1 cellular context compared by ENCODE assay signal in the genomic region with DNA sequence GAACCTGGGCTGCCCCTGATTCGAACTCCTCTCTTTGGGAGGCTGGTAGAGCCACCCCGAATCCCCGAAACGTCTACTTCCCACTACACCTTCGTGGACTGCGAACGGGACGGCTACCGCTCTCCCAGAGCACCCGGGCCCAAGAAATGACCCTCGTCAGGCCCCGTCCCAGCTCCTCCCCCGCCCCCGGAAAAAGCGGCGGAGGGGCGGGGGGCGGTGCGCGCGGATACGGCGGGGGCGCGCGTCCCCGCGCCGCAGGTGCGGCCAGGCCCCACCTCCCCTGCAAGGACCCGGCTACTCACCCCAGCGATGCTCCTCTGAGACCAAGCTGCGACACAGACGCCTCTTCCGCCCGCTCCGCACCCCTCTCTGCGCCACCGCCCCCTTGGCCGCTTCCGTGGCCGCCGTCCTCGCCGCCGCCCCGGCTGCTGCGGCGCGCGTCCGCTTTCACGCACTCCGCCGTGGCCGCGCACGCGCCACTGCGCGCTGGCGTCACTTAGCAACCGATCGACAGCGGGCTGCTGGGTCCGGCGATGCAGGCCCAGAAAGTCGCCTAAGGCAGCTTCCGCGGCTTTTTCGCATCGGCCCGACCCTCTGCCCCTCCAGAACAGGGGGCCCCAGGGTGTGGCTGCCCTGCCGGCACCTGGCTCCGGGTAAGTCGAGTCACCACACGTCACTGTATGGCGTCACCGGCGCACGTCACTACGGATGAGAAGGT.
TF ChIP-seq lines count a peak whose summit lies in the region.

A gene (minus strand): TSS at position 432 of the 718 bp plus-strand sequence.

TF ChIP-seq in K562, 482 proteins besides CTCF, POLR2A, EP300 and RAD21 (continued from another document and continues in another):
- TF ChIP-seq, protein P1, sequence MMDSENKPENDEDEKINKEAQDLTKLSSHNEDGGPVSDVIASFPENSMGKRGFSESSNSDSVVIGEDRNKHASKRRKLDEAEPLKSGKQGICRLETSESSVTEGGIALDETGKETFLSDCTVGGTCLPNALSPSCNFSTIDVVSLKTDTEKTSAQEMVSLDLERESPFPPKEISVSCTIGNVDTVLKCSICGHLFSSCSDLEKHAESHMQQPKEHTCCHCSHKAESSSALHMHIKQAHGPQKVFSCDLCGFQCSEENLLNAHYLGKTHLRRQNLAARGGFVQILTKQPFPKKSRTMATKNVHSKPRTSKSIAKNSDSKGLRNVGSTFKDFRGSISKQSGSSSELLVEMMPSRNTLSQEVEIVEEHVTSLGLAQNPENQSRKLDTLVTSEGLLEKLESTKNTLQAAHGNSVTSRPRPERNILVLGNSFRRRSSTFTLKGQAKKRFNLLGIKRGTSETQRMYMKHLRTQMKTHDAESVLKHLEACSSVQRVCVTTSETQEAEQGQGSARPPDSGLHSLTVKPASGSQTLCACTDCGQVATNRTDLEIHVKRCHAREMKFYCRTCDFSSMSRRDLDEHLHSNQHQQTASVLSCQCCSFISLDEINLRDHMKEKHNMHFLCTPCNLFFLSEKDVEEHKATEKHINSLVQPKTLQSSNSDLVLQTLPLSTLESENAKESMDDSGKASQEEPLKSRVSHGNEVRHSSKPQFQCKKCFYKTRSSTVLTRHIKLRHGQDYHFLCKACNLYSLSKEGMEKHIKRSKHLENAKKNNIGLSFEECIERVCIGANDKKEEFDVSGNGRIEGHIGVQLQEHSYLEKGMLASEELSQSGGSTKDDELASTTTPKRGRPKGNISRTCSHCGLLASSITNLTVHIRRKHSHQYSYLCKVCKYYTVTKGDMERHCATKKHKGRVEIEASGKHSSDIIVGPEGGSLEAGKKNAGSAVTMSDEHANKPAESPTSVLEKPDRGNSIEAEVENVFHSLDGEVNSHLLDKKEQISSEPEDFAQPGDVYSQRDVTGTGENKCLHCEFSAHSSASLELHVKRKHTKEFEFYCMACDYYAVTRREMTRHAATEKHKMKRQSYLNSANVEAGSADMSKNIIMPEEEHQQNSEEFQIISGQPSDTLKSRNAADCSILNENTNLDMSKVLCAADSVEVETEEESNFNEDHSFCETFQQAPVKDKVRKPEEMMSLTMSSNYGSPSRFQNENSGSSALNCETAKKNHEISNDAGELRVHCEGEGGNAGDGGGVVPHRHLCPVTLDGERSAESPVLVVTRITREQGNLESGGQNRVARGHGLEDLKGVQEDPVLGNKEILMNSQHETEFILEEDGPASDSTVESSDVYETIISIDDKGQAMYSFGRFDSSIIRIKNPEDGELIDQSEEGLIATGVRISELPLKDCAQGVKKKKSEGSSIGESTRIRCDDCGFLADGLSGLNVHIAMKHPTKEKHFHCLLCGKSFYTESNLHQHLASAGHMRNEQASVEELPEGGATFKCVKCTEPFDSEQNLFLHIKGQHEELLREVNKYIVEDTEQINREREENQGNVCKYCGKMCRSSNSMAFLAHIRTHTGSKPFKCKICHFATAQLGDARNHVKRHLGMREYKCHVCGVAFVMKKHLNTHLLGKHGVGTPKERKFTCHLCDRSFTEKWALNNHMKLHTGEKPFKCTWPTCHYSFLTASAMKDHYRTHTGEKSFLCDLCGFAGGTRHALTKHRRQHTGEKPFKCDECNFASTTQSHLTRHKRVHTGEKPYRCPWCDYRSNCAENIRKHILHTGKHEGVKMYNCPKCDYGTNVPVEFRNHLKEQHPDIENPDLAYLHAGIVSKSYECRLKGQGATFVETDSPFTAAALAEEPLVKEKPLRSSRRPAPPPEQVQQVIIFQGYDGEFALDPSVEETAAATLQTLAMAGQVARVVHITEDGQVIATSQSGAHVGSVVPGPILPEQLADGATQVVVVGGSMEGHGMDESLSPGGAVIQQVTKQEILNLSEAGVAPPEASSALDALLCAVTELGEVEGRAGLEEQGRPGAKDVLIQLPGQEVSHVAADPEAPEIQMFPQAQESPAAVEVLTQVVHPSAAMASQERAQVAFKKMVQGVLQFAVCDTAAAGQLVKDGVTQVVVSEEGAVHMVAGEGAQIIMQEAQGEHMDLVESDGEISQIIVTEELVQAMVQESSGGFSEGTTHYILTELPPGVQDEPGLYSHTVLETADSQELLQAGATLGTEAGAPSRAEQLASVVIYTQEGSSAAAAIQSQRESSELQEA (IDR thresholded peaks at IDR 0.05; ENCODE audit: low read depth), result peak; percentile 91
- no peak for TF ChIP-seq POU5F1 (IDR thresholded peaks at IDR 0.05; ENCODE audit: borderline replicate concordance, low read depth, low read length, partially characterized antibody)
- TF ChIP-seq, protein P2, sequence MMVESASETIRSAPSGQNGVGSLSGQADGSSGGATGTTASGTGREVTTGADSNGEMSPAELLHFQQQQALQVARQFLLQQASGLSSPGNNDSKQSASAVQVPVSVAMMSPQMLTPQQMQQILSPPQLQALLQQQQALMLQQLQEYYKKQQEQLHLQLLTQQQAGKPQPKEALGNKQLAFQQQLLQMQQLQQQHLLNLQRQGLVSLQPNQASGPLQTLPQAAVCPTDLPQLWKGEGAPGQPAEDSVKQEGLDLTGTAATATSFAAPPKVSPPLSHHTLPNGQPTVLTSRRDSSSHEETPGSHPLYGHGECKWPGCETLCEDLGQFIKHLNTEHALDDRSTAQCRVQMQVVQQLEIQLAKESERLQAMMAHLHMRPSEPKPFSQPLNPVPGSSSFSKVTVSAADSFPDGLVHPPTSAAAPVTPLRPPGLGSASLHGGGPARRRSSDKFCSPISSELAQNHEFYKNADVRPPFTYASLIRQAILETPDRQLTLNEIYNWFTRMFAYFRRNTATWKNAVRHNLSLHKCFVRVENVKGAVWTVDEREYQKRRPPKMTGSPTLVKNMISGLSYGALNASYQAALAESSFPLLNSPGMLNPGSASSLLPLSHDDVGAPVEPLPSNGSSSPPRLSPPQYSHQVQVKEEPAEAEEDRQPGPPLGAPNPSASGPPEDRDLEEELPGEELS (CRISPR knock-in tag; IDR thresholded peaks at IDR 0.05; ENCODE audit: borderline replicate concordance), result no peak
- TF ChIP-seq HMG20A (CRISPR knock-in tag; conservative IDR thresholded peaks at IDR 0.05), result no peak
- TF ChIP-seq SREBF1 (IDR thresholded peaks at IDR 0.05; ENCODE audit: borderline replicate concordance, low read depth, low read length), result no peak
- TF ChIP-seq SMAD3 (CRISPR knock-in tag; conservative IDR thresholded peaks at IDR 0.05), result no peak
- no peak for TF ChIP-seq ZNF778 (CRISPR knock-in tag; IDR thresholded peaks at IDR 0.05)
- TF ChIP-seq, protein P3, sequence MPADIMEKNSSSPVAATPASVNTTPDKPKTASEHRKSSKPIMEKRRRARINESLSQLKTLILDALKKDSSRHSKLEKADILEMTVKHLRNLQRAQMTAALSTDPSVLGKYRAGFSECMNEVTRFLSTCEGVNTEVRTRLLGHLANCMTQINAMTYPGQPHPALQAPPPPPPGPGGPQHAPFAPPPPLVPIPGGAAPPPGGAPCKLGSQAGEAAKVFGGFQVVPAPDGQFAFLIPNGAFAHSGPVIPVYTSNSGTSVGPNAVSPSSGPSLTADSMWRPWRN (IDR thresholded peaks at IDR 0.05; ENCODE audit: low read depth), result no peak
- TF ChIP-seq, protein P4, sequence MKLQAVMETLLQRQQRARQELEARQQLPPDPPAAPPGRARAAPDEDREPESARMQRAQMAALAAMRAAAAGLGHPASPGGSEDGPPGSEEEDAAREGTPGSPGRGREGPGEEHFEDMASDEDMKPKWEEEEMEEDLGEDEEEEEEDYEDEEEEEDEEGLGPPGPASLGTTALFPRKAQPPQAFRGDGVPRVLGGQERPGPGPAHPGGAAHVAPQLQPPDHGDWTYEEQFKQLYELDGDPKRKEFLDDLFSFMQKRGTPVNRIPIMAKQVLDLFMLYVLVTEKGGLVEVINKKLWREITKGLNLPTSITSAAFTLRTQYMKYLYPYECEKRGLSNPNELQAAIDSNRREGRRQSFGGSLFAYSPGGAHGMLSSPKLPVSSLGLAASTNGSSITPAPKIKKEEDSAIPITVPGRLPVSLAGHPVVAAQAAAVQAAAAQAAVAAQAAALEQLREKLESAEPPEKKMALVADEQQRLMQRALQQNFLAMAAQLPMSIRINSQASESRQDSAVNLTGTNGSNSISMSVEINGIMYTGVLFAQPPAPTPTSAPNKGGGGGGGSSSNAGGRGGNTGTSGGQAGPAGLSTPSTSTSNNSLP (IDR thresholded peaks at IDR 0.05; ENCODE audit: borderline replicate concordance, low read depth, low read length), result no peak
- TF ChIP-seq EGR1 (conservative IDR thresholded peaks at IDR 0.05), result peak; percentile 65
- TF ChIP-seq, protein P5, sequence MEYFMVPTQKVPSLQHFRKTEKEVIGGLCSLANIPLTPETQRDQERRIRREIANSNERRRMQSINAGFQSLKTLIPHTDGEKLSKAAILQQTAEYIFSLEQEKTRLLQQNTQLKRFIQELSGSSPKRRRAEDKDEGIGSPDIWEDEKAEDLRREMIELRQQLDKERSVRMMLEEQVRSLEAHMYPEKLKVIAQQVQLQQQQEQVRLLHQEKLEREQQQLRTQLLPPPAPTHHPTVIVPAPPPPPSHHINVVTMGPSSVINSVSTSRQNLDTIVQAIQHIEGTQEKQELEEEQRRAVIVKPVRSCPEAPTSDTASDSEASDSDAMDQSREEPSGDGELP (CRISPR knock-in tag; IDR thresholded peaks at IDR 0.05; ENCODE audit: borderline replicate concordance), result peak; percentile 36; the same call in 1 of the 2 replicates
- no peak for TF ChIP-seq RCOR1 (IDR thresholded peaks at IDR 0.05; ENCODE audit: borderline replicate concordance in 1 of 2, low read depth in 2 of 2, low read length in 2 of 2)
- TF ChIP-seq ZNF707 (CRISPR knock-in tag; conservative IDR thresholded peaks at IDR 0.05), result no peak
- peak; percentile 72 for TF ChIP-seq ZNF12 (CRISPR knock-in tag; IDR thresholded peaks at IDR 0.05)
- TF ChIP-seq MCM5 (IDR thresholded peaks at IDR 0.05; ENCODE audit: low read depth), result no peak
- TF ChIP-seq, protein P6, sequence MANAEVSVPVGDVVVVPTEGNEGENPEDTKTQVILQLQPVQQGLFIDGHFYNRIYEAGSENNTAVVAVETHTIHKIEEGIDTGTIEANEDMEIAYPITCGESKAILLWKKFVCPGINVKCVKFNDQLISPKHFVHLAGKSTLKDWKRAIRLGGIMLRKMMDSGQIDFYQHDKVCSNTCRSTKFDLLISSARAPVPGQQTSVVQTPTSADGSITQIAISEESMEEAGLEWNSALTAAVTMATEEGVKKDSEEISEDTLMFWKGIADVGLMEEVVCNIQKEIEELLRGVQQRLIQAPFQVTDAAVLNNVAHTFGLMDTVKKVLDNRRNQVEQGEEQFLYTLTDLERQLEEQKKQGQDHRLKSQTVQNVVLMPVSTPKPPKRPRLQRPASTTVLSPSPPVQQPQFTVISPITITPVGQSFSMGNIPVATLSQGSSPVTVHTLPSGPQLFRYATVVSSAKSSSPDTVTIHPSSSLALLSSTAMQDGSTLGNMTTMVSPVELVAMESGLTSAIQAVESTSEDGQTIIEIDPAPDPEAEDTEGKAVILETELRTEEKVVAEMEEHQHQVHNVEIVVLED (CRISPR knock-in tag; IDR thresholded peaks at IDR 0.05), result peak; percentile 96
- TF ChIP-seq, protein P7, sequence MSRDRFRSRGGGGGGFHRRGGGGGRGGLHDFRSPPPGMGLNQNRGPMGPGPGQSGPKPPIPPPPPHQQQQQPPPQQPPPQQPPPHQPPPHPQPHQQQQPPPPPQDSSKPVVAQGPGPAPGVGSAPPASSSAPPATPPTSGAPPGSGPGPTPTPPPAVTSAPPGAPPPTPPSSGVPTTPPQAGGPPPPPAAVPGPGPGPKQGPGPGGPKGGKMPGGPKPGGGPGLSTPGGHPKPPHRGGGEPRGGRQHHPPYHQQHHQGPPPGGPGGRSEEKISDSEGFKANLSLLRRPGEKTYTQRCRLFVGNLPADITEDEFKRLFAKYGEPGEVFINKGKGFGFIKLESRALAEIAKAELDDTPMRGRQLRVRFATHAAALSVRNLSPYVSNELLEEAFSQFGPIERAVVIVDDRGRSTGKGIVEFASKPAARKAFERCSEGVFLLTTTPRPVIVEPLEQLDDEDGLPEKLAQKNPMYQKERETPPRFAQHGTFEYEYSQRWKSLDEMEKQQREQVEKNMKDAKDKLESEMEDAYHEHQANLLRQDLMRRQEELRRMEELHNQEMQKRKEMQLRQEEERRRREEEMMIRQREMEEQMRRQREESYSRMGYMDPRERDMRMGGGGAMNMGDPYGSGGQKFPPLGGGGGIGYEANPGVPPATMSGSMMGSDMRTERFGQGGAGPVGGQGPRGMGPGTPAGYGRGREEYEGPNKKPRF (IDR thresholded peaks at IDR 0.05; ENCODE audit: low read depth, low read length), result no peak
- TF ChIP-seq, protein P8, sequence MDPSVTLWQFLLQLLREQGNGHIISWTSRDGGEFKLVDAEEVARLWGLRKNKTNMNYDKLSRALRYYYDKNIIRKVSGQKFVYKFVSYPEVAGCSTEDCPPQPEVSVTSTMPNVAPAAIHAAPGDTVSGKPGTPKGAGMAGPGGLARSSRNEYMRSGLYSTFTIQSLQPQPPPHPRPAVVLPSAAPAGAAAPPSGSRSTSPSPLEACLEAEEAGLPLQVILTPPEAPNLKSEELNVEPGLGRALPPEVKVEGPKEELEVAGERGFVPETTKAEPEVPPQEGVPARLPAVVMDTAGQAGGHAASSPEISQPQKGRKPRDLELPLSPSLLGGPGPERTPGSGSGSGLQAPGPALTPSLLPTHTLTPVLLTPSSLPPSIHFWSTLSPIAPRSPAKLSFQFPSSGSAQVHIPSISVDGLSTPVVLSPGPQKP (CRISPR knock-in tag; IDR thresholded peaks at IDR 0.05), result no peak
- no peak for TF ChIP-seq ZNF146 (CRISPR knock-in tag; IDR thresholded peaks at IDR 0.05; ENCODE audit: unreplicated experiment)
- TF ChIP-seq ADNP (tag; IDR thresholded peaks at IDR 0.05), result no peak
- no peak for TF ChIP-seq ASH1L (IDR thresholded peaks at IDR 0.05; ENCODE audit: borderline replicate concordance, low read depth, partially characterized antibody)
- TF ChIP-seq, protein P9, sequence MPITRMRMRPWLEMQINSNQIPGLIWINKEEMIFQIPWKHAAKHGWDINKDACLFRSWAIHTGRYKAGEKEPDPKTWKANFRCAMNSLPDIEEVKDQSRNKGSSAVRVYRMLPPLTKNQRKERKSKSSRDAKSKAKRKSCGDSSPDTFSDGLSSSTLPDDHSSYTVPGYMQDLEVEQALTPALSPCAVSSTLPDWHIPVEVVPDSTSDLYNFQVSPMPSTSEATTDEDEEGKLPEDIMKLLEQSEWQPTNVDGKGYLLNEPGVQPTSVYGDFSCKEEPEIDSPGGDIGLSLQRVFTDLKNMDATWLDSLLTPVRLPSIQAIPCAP (CRISPR knock-in tag; IDR thresholded peaks at IDR 0.05; ENCODE audit: borderline replicate concordance), result no peak
- TF ChIP-seq, protein P10, sequence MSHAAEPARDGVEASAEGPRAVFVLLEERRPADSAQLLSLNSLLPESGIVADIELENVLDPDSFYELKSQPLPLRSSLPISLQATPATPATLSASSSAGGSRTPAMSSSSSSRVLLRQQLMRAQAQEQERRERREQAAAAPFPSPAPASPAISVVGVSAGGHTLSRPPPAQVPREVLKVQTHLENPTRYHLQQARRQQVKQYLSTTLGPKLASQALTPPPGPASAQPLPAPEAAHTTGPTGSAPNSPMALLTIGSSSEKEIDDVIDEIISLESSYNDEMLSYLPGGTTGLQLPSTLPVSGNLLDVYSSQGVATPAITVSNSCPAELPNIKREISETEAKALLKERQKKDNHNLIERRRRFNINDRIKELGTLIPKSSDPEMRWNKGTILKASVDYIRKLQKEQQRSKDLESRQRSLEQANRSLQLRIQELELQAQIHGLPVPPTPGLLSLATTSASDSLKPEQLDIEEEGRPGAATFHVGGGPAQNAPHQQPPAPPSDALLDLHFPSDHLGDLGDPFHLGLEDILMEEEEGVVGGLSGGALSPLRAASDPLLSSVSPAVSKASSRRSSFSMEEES (CRISPR knock-in tag; IDR thresholded peaks at IDR 0.05), result no peak
- TF ChIP-seq ZNF695 (CRISPR knock-in tag; IDR thresholded peaks at IDR 0.05), result no peak
- TF ChIP-seq GATAD2A (IDR thresholded peaks at IDR 0.05), result no peak
- peak; percentile 76; the same call in 1 of the 2 replicates for TF ChIP-seq ZNF644 (tag; IDR thresholded peaks at IDR 0.05; ENCODE audit: low read depth)
- no peak for TF ChIP-seq FOXA3 (CRISPR knock-in tag; conservative IDR thresholded peaks at IDR 0.05 in 1 of 2, IDR thresholded peaks at IDR 0.05 in 1 of 2)
- TF ChIP-seq ERF (CRISPR knock-in tag; IDR thresholded peaks at IDR 0.05), result peak; percentile 43; the same call in 1 of the 2 replicates
